In the genomic region with DNA sequence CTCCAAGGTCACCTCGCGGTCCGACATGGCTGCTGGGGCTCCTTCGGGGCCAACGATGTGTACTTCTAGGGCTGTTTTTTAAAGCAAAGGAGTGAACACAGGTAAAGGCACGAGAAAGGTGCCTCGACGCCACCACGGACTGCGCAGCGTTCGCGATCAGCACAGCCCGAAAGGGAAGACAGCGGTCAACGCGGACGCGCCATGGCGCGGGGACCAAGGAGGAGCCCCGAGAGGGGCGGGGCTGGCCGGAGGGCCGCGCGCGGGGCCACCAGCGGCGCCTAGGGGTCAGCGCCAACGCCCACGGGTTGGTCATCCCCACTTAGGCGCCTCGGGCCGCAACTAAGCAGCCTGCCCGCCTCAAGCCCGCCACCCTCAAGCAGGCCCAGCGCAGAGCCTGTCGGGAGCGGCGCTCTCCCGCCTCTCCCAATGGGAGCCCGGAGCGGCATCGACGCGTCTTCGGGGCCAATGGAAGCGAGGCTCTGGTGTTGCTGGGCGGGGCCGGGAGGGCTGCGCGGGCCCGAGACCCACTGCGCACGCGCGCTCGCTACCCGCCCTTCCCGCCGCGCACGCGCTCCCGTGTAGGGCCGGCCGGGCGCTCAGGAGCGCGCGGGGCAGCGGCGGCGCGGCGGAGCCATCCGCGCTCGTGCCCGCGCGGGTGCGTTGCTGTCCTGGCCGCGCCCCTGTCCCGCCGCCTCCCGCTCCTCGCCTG, we compare ENCODE assay signal across 8 cellular contexts. TPM values are rescaled to one million over a fixed set of nuclear protein-coding genes. Genes with fewer than 3 reads are reported as not detected.
DNase-seq lines count a peak whose midpoint lies in the region; ATAC-seq and TF ChIP-seq lines count a peak whose summit lies in the region.

A gene with protein sequence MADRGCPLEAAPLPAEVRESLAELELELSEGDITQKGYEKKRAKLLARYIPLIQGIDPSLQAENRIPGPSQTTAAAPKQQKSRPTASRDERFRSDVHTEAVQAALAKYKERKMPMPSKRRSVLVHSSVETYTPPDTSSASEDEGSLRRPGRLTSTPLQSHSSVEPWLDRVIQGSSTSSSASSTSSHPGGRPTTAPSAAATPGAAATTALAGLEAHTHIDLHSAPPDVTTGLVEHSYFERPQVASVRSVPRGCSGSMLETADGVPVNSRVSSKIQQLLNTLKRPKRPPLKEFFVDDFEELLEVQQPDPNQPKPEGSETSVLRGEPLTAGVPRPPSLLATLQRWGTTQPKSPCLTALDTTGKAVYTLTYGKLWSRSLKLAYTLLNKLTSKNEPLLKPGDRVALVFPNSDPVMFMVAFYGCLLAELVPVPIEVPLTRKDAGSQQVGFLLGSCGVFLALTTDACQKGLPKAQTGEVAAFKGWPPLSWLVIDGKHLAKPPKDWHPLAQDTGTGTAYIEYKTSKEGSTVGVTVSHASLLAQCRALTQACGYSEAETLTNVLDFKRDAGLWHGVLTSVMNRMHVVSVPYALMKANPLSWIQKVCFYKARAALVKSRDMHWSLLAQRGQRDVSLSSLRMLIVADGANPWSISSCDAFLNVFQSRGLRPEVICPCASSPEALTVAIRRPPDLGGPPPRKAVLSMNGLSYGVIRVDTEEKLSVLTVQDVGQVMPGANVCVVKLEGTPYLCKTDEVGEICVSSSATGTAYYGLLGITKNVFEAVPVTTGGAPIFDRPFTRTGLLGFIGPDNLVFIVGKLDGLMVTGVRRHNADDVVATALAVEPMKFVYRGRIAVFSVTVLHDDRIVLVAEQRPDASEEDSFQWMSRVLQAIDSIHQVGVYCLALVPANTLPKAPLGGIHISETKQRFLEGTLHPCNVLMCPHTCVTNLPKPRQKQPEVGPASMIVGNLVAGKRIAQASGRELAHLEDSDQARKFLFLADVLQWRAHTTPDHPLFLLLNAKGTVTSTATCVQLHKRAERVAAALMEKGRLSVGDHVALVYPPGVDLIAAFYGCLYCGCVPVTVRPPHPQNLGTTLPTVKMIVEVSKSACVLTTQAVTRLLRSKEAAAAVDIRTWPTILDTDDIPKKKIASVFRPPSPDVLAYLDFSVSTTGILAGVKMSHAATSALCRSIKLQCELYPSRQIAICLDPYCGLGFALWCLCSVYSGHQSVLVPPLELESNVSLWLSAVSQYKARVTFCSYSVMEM (N-terminal part only) (plus strand): TSS at position 577 of the 709 bp plus-strand sequence. CDS start 241 bp downstream, outside the sequence.

- H3K27me3 ChIP-seq in upper lobe of left lung, result no peaks in the 10 kb centered on the region

- peak within 1 kb of the TSS; percentile 90 for H3K4me3 Mint-ChIP-seq in T-helper 1 cell treated with Interleukin-12 subunit alpha and Interleukin-12 subunit beta and Interleukin-4 antibody, amounts not matched to agents 30 μg/mL and 1 μg/mL, for 36 hours

- TF ChIP-seq CTCF in upper lobe of left lung (IDR thresholded peaks at IDR 0.05), result peak in 3 of 6 experiments; percentile 35 to 57 (median 39)

- peak in 3 of 4 donors; percentile 38 to 94 (median 80) for TF ChIP-seq POLR2A in upper lobe of left lung (IDR thresholded peaks at IDR 0.05)

- peak within 1 kb of the TSS; percentile 80 for H3K27ac Mint-ChIP-seq in T-helper 1 cell treated with Interleukin-12 subunit alpha and Interleukin-12 subunit beta and Interleukin-4 antibody, amounts not matched to agents 30 μg/mL and 1 μg/mL, for 36 hours

- peak in 1 of 4 donors; percentile 11 for TF ChIP-seq EP300 in upper lobe of left lung (IDR thresholded peaks at IDR 0.05)

- peak within 1 kb of the TSS; percentile 89 to 93 (median 92) for H3K27ac ChIP-seq in upper lobe of left lung

- DNase-seq in NCI-H1694 treated with DMSO at 0.1 percent for 48 hours (lab: John Stamatoyannopoulos, UW), result peak; percentile 94
- DNase-seq in amniotic stem cell (lab: John Stamatoyannopoulos, UW), result peak; percentile 95
- DNase-seq in left cardiac atrium, result peak; percentile 96
- DNase-seq in posterior vena cava (ENCODE audit: low spot score), result peak; percentile 98
- DNase-seq in upper lobe of left lung, result peak; percentile 96 to 98

- no peaks in the 10 kb centered on the region for H3K27me3 Mint-ChIP-seq in T-helper 1 cell treated with Interleukin-12 subunit alpha and Interleukin-12 subunit beta and Interleukin-4 antibody, amounts not matched to agents 30 μg/mL and 1 μg/mL, for 36 hours (ENCODE audit: low read depth)

- H3K4me1 ChIP-seq in upper lobe of left lung, result peaks cover 17 to 51% (median 31%) of the 10 kb centered on the region in 4 donors

- ATAC-seq in GM18498 (IDR thresholded peaks at IDR 0.05; ENCODE audit: unreplicated experiment), result peak; percentile 92
- peak; percentile 89 for ATAC-seq in HG02938 (IDR thresholded peaks at IDR 0.05; ENCODE audit: unreplicated experiment)
- ATAC-seq in left cardiac atrium, result peak; percentile 96 to 97
- ATAC-seq in upper lobe of left lung (ENCODE audit: low FRiP score in 2 of 2), result peak; percentile 98 to 99

- no peaks in the 10 kb centered on the region for H3K9me3 Mint-ChIP-seq in T-helper 1 cell treated with Interleukin-12 subunit alpha and Interleukin-12 subunit beta and Interleukin-4 antibody, amounts not matched to agents 30 μg/mL and 1 μg/mL, for 36 hours

- peaks cover 8% of the 10 kb centered on the region for H3K36me3 Mint-ChIP-seq in T-helper 1 cell treated with Interleukin-12 subunit alpha and Interleukin-12 subunit beta and Interleukin-4 antibody, amounts not matched to agents 30 μg/mL and 1 μg/mL, for 36 hours (ENCODE audit: low read depth)

- intact Hi-C loops in left cardiac atrium (cut with DNase I), result no loop called here
- intact Hi-C loops in posterior vena cava (cut with DNase I), result no loop called here

- 0 to 1% methylated on average over 23 to 29 of the region's 91 CpGs for WGBS in upper lobe of left lung, 2 donors

- no peaks in the 10 kb centered on the region for H3K9me3 ChIP-seq in upper lobe of left lung

- peak within 1 kb of the TSS; percentile 78 to 95 (median 80) for H3K4me3 ChIP-seq in upper lobe of left lung

- peaks cover 28% of the 10 kb centered on the region for H3K4me1 Mint-ChIP-seq in T-helper 1 cell treated with Interleukin-12 subunit alpha and Interleukin-12 subunit beta and Interleukin-4 antibody, amounts not matched to agents 30 μg/mL and 1 μg/mL, for 36 hours (ENCODE audit: low read depth)

- H3K36me3 ChIP-seq in upper lobe of left lung, result peaks cover 0 to 4% (median 2%) of the 10 kb centered on the region in 4 donors

RNA-seq across cellular contexts. Expression of the gene that starts here (rescaled TPM):
- total RNA-seq in left cardiac atrium (10 to 100 TPM; 27.2 to 33.0 TPM), posterior vena cava (10 to 100 TPM; 24.3 to 26.4 TPM), upper lobe of left lung (100 to 1,000 TPM in 1 of 6 donors, 10 to 100 TPM in 5; 22.6 to 144 (median 43.0) TPM)

Comparison
In these comparisons a context has a peak if more than half of its experiments do, and no peak if none do; other contexts are left out.
1. Peak in every context shown above with its lines: DNase-seq, ATAC-seq, H3K4me3 ChIP-seq and H3K27ac ChIP-seq.